In genomic region chr11:132888226-132888625, GRCh38 we compare ENCODE assay signal across 21 cellular contexts.
DNase-seq lines count a peak whose midpoint lies in the region; ATAC-seq, FAIRE-seq and TF ChIP-seq lines count a peak whose summit lies in the region.
"Had no signal": no experiment of that assay in that cellular context is flagged by ENCODE, and none has a peak within 500 bp of the region (broad histone marks: within the 10 kb centered on the region; RNA-seq: fewer than 3 reads in every experiment).

No MANE protein-coding gene starts in this region.

- H3K4me3 Mint-ChIP-seq in astrocyte (ENCODE audit: unreplicated experiment), result no peak overlapping the region
- H3K4me3 Mint-ChIP-seq: CD8-positive, alpha-beta T cell had no signal

- H3K27me3 ChIP-seq in astrocyte (ENCODE audit: insufficient read depth, low read length), result no peaks in the 10 kb centered on the region
- H3K27me3 ChIP-seq: BE2C had no signal

- H4K20me1 ChIP-seq in astrocyte (ENCODE audit: insufficient read depth, low read length), result no peaks in the 10 kb centered on the region

- ATAC-seq in GM19397 (IDR thresholded peaks at IDR 0.05; ENCODE audit: unreplicated experiment), result no peak
- ATAC-seq: CD8-positive, alpha-beta T cell had no signal

- no peak for TF ChIP-seq CTCF in astrocyte (IDR thresholded peaks at IDR 0.05; ENCODE audit: insufficient read depth, low read depth, low read length)

- H3K4me2 ChIP-seq in astrocyte (ENCODE audit: low read length), result peak overlapping the region; percentile 29
- H3K4me2 ChIP-seq: PC-9 had no signal

- peaks cover 22% of the 10 kb centered on the region for H3K4me1 ChIP-seq in astrocyte (ENCODE audit: insufficient read depth, low read length)
- H3K4me1 ChIP-seq: BE2C had no signal

- peak overlapping the region; percentile 9 for H2AFZ ChIP-seq in astrocyte (ENCODE audit: low read depth, low read length)
- H2AFZ ChIP-seq: PC-9 had no signal

- no peak overlapping the region for H3K4me3 ChIP-seq in astrocyte (ENCODE audit: insufficient read depth, low read depth, low read length)
- H3K4me3 ChIP-seq: PC-9 had no signal

- FAIRE-seq in astrocyte (lab: Jason Lieb, UNC), result no peak

- peak overlapping the region; percentile 85 for H3K27ac Mint-ChIP-seq in astrocyte (ENCODE audit: unreplicated experiment)
- H3K27ac Mint-ChIP-seq: CD8-positive, alpha-beta T cell had no signal

- H3K36me3 Mint-ChIP-seq in astrocyte (ENCODE audit: low read depth, unreplicated experiment), result no peaks in the 10 kb centered on the region
- H3K36me3 Mint-ChIP-seq: CD8-positive, alpha-beta T cell had no signal

- H3K9me3 ChIP-seq in astrocyte (ENCODE audit: insufficient read depth, low read depth, low read length), result no peaks in the 10 kb centered on the region
- H3K9me3 ChIP-seq: BE2C had no signal

- H3K9me3 Mint-ChIP-seq in astrocyte (ENCODE audit: unreplicated experiment), result no peaks in the 10 kb centered on the region
- H3K9me3 Mint-ChIP-seq: CD8-positive, alpha-beta T cell had no signal

- H3K27me3 Mint-ChIP-seq in astrocyte (ENCODE audit: low read depth, unreplicated experiment), result no peaks in the 10 kb centered on the region

- no peaks in the 10 kb centered on the region for H3K36me3 ChIP-seq in astrocyte (ENCODE audit: insufficient read depth, low read length)
- H3K36me3 ChIP-seq: BE2C had no signal

- DNase-seq in AG08395 (ENCODE audit: low spot score), result peak; percentile 19
- DNase-seq in ELR (ENCODE audit: low read depth), result peak; percentile 84
- no peak for DNase-seq in astrocyte (ENCODE audit: low read depth)
- peak; percentile 65 for DNase-seq in kidney glomerular epithelial cell (lab: John Stamatoyannopoulos, UW)
- DNase-seq in NCI-H82 treated with DMSO at 0.1 percent for 48 hours (lab: John Stamatoyannopoulos, UW; ENCODE audit: unreplicated experiment), result no peak
- DNase-seq in NCI-H1105 treated with DMSO at 0.1 percent for 48 hours (lab: John Stamatoyannopoulos, UW), result no peak
- DNase-seq in activated CD8-positive, alpha-beta memory T cell treated with anti-CD3 and anti-CD28 coated beads for 24 hours, result no peak
- DNase-seq: BE2C; CD8-positive, alpha-beta T cell; DMS53; GOT3; KBM-7; NCI-H1105; NCI-H1694; NCI-H2107; NCI-H2227 treated with DMSO at 0.1 percent for 48 hours; NCI-H510A treated with DMSO at 0.1 percent for 48 hours; NCI-H82; PC-9 had no signal

- no peak overlapping the region for H3K27ac ChIP-seq in astrocyte (ENCODE audit: low read depth, low read length)
- H3K27ac ChIP-seq: 22Rv1, PC-9 had no signal

- H3K79me2 ChIP-seq in astrocyte (ENCODE audit: insufficient read depth, low read length), result no peaks in the 10 kb centered on the region

- no peak overlapping the region for H3K9ac ChIP-seq in astrocyte (ENCODE audit: low read length)

- H3K4me1 Mint-ChIP-seq in astrocyte (ENCODE audit: low read depth, unreplicated experiment), result peaks cover 37% of the 10 kb centered on the region

Comparison
In these comparisons a context has a peak if more than half of its experiments do, and no peak if none do; other contexts are left out.
1. DNase-seq: peak in AG08395 (single experiment), ELR (single experiment) and kidney glomerular epithelial cell (single experiment); none in astrocyte (single experiment), NCI-H82 treated with DMSO at 0.1 percent for 48 hours (single experiment), NCI-H1105 treated with DMSO at 0.1 percent for 48 hours (single experiment) and activated CD8-positive, alpha-beta memory T cell treated with anti-CD3 and anti-CD28 coated beads for 24 hours (single experiment).